Comparison of ENCODE assay signal across 21 cellular contexts in the genomic region with DNA sequence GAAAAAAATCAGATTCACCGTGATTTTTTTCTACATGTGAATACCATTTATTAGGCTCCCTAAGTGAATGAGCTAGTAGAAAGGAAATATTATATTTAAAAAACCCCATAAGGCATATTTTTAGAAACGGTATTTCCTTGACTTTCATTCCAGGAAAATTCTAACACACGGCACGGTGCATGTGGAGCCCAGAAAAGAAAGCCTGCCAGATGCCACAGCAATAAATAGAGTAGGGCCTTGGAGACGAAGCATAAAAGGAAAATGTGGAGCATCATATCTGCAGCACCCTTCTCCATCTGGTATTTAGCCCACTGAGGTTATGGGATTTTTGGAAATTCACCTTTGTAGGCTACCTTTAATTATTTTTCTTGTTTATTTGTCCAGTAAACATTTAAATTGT.
DNase-seq lines count a peak whose midpoint lies in the region; ATAC-seq and TF ChIP-seq lines count a peak whose summit lies in the region.
"Had no signal": no experiment of that assay in that cellular context is flagged by ENCODE, and none has a peak within 500 bp of the region (broad histone marks: within the 10 kb centered on the region; RNA-seq: fewer than 3 reads in every experiment).

No MANE protein-coding gene starts in this region.

- no peak for TF ChIP-seq EP300 in esophagus muscularis mucosa (IDR thresholded peaks at IDR 0.05)

- H3K4me3 Mint-ChIP-seq in T-helper 2 cell treated with Interferon-gamma antibody and Interleukin-4, amounts not matched to agents 5 μg/mL and 100 μg/mL, for 36 hours = no peak overlapping the region
- H3K4me3 Mint-ChIP-seq: neural crest cell had no signal

- WGBS in esophagus muscularis mucosa = 22% methylated on average over 5 of the region's 5 CpGs
- WGBS in aorta, 2 donors = 1 to 2% methylated on average over 5 of the region's 5 CpGs

- intact Hi-C loops in Right ventricle myocardium inferior (cut with DNase I) = loop anchor here (5.0 kb wide), 2 partner anchors 140 to 215 kb away; no protein-coding TSS in a partner anchor
- intact Hi-C loops in esophagus muscularis mucosa (cut with DNase I) = no loop called here
- intact Hi-C loops in aorta (cut with DNase I) = loop anchor here in 1 of 2 donors (5.0 kb wide), 2 partner anchors 40 kb away; no protein-coding TSS in a partner anchor

- TF ChIP-seq POLR2A in esophagus muscularis mucosa (IDR thresholded peaks at IDR 0.05; ENCODE audit: low read depth) = no peak

- no peaks in the 10 kb centered on the region for H3K36me3 Mint-ChIP-seq in T-helper 2 cell treated with Interferon-gamma antibody and Interleukin-4, amounts not matched to agents 5 μg/mL and 100 μg/mL, for 36 hours (ENCODE audit: low read depth)

- DNase-seq in cardiac muscle cell (ENCODE audit: low read depth in 1 of 2, low spot score in 1 of 2) (peak in 1 of 2 donors; percentile 9), Right ventricle myocardium inferior (ENCODE audit: missing footprints) (no peak), esophagus muscularis mucosa (ENCODE audit: extremely low spot score) (no peak), occipital lobe (lab: John Stamatoyannopoulos, UW) (peak; percentile 6), aorta (no peak), NAMALWA (ENCODE audit: low spot score) (no peak)
- DNase-seq in activated T-cell treated with anti-CD3 and anti-CD28 coated beads, Interleukin-2, amount 50 U/mL, for 48 hours = no peak
- no peak for DNase-seq in T-helper 2 cell treated with Interferon-gamma antibody and Interleukin-4, amounts not matched to agents 5 μg/mL and 100 μg/mL, for 36 hours (ENCODE audit: low spot score)
- DNase-seq: activated CD4-positive, alpha-beta T cell treated with anti-CD3 and anti-CD28 coated beads, Interleukin-2, amount 50 U/mL, for 48 hours; activated effector memory CD4-positive, alpha-beta T cell treated with Interleukin-2 at 50 U/mL for 16 hours; body of pancreas; Karpas-422; mucosa of descending colon; NCI-H1930; NCI-H345; psoas muscle; stimulated activated CD4-positive, alpha-beta T cell treated with anti-CD3 and anti-CD28 coated beads, Interleukin-4, amount 100 ng/mL, for 4 hours; stomach had no signal

- H3K4me1 Mint-ChIP-seq in T-helper 2 cell treated with Interferon-gamma antibody and Interleukin-4, amounts not matched to agents 5 μg/mL and 100 μg/mL, for 36 hours (ENCODE audit: low read depth) = no peaks in the 10 kb centered on the region

- H3K27ac ChIP-seq in cardiac muscle cell = peak overlapping the region; percentile 2
- H3K27ac ChIP-seq in esophagus muscularis mucosa (replicated peaks in 1 of 4) = peak overlapping the region; percentile 19 to 60 (median 37)
- H3K27ac ChIP-seq in aorta (ENCODE audit: low read depth in 1 of 2, low read length in 2 of 2) = no peak overlapping the region
- H3K27ac ChIP-seq: C4-2B, psoas muscle, SK-N-MC, stomach had no signal

- H3K27ac Mint-ChIP-seq in T-helper 2 cell treated with Interferon-gamma antibody and Interleukin-4, amounts not matched to agents 5 μg/mL and 100 μg/mL, for 36 hours = no peak overlapping the region

- H3K4me1 ChIP-seq in cardiac muscle cell (ENCODE audit: low read depth) (peaks cover 27% of the 10 kb centered on the region), esophagus muscularis mucosa (peaks cover 20 to 43% (median 34%) of the 10 kb centered on the region in 4 donors), aorta (ENCODE audit: control insufficient read depth in 1 of 2, insufficient read depth in 2 of 2, low read length in 2 of 2) (peaks cover 0 to 4% of the 10 kb centered on the region in 2 donors)

- H3K4me3 ChIP-seq in cardiac muscle cell (no peak overlapping the region), esophagus muscularis mucosa (no peak overlapping the region), aorta (ENCODE audit: low read length in 2 of 2) (no peak overlapping the region)
- H3K4me3 ChIP-seq: body of pancreas, mucosa of descending colon, psoas muscle, SK-N-MC, stomach had no signal

- H3K36me3 ChIP-seq in cardiac muscle cell = no peaks in the 10 kb centered on the region
- H3K36me3 ChIP-seq in esophagus muscularis mucosa = no peaks in the 10 kb centered on the region
- no peaks in the 10 kb centered on the region for H3K36me3 ChIP-seq in aorta (ENCODE audit: control insufficient read depth in 1 of 2, insufficient read depth in 2 of 2, low read length in 1 of 2)
- H3K36me3 ChIP-seq: stomach had no signal

- H3K27me3 Mint-ChIP-seq in T-helper 2 cell treated with Interferon-gamma antibody and Interleukin-4, amounts not matched to agents 5 μg/mL and 100 μg/mL, for 36 hours (ENCODE audit: low read depth) = peaks cover 7% of the 10 kb centered on the region

- no peaks in the 10 kb centered on the region for H3K9me3 Mint-ChIP-seq in T-helper 2 cell treated with Interferon-gamma antibody and Interleukin-4, amounts not matched to agents 5 μg/mL and 100 μg/mL, for 36 hours

- H3K9me3 ChIP-seq in cardiac muscle cell (ENCODE audit: low read depth) = no peaks in the 10 kb centered on the region
- H3K9me3 ChIP-seq in esophagus muscularis mucosa = no peaks in the 10 kb centered on the region
- H3K9me3 ChIP-seq in aorta (ENCODE audit: control insufficient read depth, low read length) = no peaks in the 10 kb centered on the region
- H3K9me3 ChIP-seq: body of pancreas, mucosa of descending colon, psoas muscle, stomach had no signal

- H3K27me3 ChIP-seq in cardiac muscle cell (no peaks in the 10 kb centered on the region), esophagus muscularis mucosa (no peaks in the 10 kb centered on the region), aorta (ENCODE audit: control insufficient read depth in 1 of 2, insufficient read depth in 2 of 2, low read length in 1 of 2) (no peaks in the 10 kb centered on the region)
- H3K27me3 ChIP-seq: body of pancreas, stomach had no signal

- no peak for ATAC-seq in Right ventricle myocardium inferior
- peak; percentile 46 for ATAC-seq in aorta (ENCODE audit: low FRiP score)
- ATAC-seq: body of pancreas, mucosa of descending colon had no signal

- TF ChIP-seq CTCF in cardiac muscle cell (IDR thresholded peaks at IDR 0.05; ENCODE audit: low read depth, low read length) (no peak), esophagus muscularis mucosa (IDR thresholded peaks at IDR 0.05) (no peak)

Comparison
In these comparisons a context has a peak if more than half of its experiments do, and no peak if none do; other contexts are left out.
1. H3K27ac ChIP-seq: peak in cardiac muscle cell (single experiment) and esophagus muscularis mucosa (4 of 4); none in aorta (0 of 2).